Comparison of ENCODE assay signal across 29 cellular contexts in the genomic region with DNA sequence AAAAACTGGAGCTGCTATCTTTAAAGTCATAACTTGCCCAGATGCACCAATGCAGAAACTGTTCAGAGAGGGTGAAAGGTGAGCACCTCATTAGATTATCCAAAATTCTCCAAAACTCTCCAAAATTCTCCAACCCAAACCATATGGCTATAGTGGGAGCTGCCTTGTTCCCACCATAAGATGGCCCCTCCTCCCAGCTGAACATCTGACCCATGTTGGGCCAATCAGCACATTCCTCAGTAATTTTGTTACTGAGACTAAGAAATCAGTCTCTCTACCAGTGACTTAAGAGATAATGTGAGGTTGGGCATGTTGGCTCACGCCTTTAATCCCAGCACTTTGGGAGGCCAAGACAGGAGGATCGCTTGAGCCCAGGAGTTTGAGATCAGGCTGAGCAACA. TPM values are rescaled to one million over a fixed set of nuclear protein-coding genes. Genes with fewer than 3 reads are reported as not detected.
"Had no signal": no experiment of that assay in that cellular context is flagged by ENCODE, and none has a peak within 500 bp of the region (broad histone marks: within the 10 kb centered on the region; RNA-seq: fewer than 3 reads in every experiment).

No MANE protein-coding gene starts in this region.

- H3K79me2 ChIP-seq: parathyroid adenoma had no signal

- ATAC-seq: left colon; left lung; lower lobe of right lung; naive thymus-derived CD8-positive, alpha-beta T cell; right lobe of liver; stimulated activated effector memory CD8-positive, alpha-beta T cell treated with anti-CD3 and anti-CD28 coated beads, Interleukin-12 subunit alpha, Interleukin-12 subunit beta, amount 100 ng/mL, for 72 hours; upper lobe of right lung had no signal

- H3K9me3 ChIP-seq: left lung, lower lobe of right lung, neutrophil, right atrium auricular region, right lobe of liver, suprapubic skin, thoracic aorta, tibial artery, upper lobe of right lung had no signal

- H3K4me3 Mint-ChIP-seq: immature natural killer cell; naive thymus-derived CD8-positive, alpha-beta T cell; nephron; neural progenitor cell; stimulated activated effector memory CD8-positive, alpha-beta T cell treated with anti-CD3 and anti-CD28 coated beads, Interleukin-12 subunit alpha, Interleukin-12 subunit beta, amount 100 ng/mL, for 72 hours; stimulated activated naive CD8-positive, alpha-beta T cell treated with anti-CD3 and anti-CD28 coated beads, Interleukin-15, Interleukin-2, amounts not matched to agents 100 ng/mL and 50 ng/mL, for 24 hours had no signal

- H3K27ac Mint-ChIP-seq: immature natural killer cell; naive thymus-derived CD8-positive, alpha-beta T cell; nephron; neural progenitor cell; stimulated activated effector memory CD8-positive, alpha-beta T cell treated with anti-CD3 and anti-CD28 coated beads, Interleukin-12 subunit alpha, Interleukin-12 subunit beta, amount 100 ng/mL, for 72 hours; stimulated activated naive CD8-positive, alpha-beta T cell treated with anti-CD3 and anti-CD28 coated beads, Interleukin-15, Interleukin-2, amounts not matched to agents 100 ng/mL and 50 ng/mL, for 24 hours had no signal

- H3K36me3 ChIP-seq: left lung, lower lobe of right lung, neural progenitor cell, neutrophil, right lobe of liver, suprapubic skin, thoracic aorta, upper lobe of right lung had no signal

- H3K36me3 Mint-ChIP-seq: immature natural killer cell; naive thymus-derived CD8-positive, alpha-beta T cell; neural progenitor cell; stimulated activated effector memory CD8-positive, alpha-beta T cell treated with anti-CD3 and anti-CD28 coated beads, Interleukin-12 subunit alpha, Interleukin-12 subunit beta, amount 100 ng/mL, for 72 hours had no signal

- H3K4me2 ChIP-seq: neural progenitor cell, smooth muscle cell had no signal

- H3K9ac ChIP-seq: neural progenitor cell, parathyroid adenoma had no signal

- H3K4me1 Mint-ChIP-seq: immature natural killer cell; naive thymus-derived CD8-positive, alpha-beta T cell; nephron; stimulated activated effector memory CD8-positive, alpha-beta T cell treated with anti-CD3 and anti-CD28 coated beads, Interleukin-12 subunit alpha, Interleukin-12 subunit beta, amount 100 ng/mL, for 72 hours had no signal

- DNase-seq: hippocampal formation; immature natural killer cell; kidney; left colon; left lung; lower lobe of right lung; mammary epithelial cell; mesenchymal stem cell; naive thymus-derived CD8-positive, alpha-beta T cell; occipital lobe; right lobe of liver; stimulated activated CD4-positive, alpha-beta T cell treated with anti-CD3 and anti-CD28 coated beads, Interleukin-1b, Interleukin-23, amount 100 ng/mL, for 48 hours; stimulated activated CD4-positive, alpha-beta T cell treated with anti-CD3 and anti-CD28 coated beads, Interleukin-4, amount 100 ng/mL, for 1 hour; stimulated activated naive CD4-positive, alpha-beta T cell; tibial artery; trophoblast cell; upper lobe of right lung had no signal

- H3K27me3 ChIP-seq: left lung, neural progenitor cell, neutrophil, right atrium auricular region, right lobe of liver, suprapubic skin, tibial artery, upper lobe of right lung had no signal

- H3K27ac ChIP-seq: left lung, lower lobe of right lung, neural progenitor cell, neutrophil, parathyroid adenoma, right atrium auricular region, right lobe of liver, suprapubic skin, thoracic aorta, tibial artery, upper lobe of right lung had no signal

- H2AFZ ChIP-seq: neural progenitor cell, parathyroid adenoma had no signal

- H3K4me3 ChIP-seq: left lung, lower lobe of right lung, neural progenitor cell, right atrium auricular region, right lobe of liver, smooth muscle cell, suprapubic skin, thoracic aorta, tibial artery, upper lobe of right lung had no signal

- FAIRE-seq: islet of Langerhans, kidney, urothelium cell line had no signal

- H3K4me1 ChIP-seq: left lung, lower lobe of right lung, parathyroid adenoma, suprapubic skin, tibial artery, upper lobe of right lung had no signal

- H3K9me3 Mint-ChIP-seq: immature natural killer cell; naive thymus-derived CD8-positive, alpha-beta T cell; nephron; stimulated activated effector memory CD8-positive, alpha-beta T cell treated with anti-CD3 and anti-CD28 coated beads, Interleukin-12 subunit alpha, Interleukin-12 subunit beta, amount 100 ng/mL, for 72 hours; stimulated activated naive CD8-positive, alpha-beta T cell treated with anti-CD3 and anti-CD28 coated beads, Interleukin-15, Interleukin-2, amounts not matched to agents 100 ng/mL and 50 ng/mL, for 24 hours had no signal

RNA-seq across cellular contexts. Expression of gene GALNT15, which starts 57.5 kb away (rescaled TPM):
- total RNA-seq: naive thymus-derived CD8-positive, alpha-beta T cell had no signal
- polyA plus RNA-seq: immature natural killer cell; naive thymus-derived CD8-positive, alpha-beta T cell had no signal
